Comparison of ENCODE assay signal across 10 cellular contexts in the genomic region with DNA sequence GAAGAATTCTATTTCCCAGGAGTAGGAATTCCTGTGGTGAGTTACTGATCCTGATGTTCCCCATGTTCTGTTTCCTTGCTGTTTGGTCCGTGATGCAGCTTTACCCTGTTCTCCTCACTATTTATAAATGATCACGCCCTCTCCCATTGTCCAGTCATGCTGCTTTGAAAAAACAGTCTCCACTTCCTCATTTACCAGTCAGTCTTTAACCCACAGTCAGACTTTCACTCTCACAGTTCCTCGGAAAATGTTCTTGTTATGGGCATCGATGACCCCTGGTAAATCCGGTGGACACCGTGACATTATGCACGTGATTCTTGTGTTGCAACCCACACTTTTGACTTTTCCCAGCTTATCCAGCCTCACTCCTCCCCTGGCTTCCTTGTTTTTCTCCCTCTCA. TPM values are rescaled to one million over a fixed set of nuclear protein-coding genes. Genes with fewer than 3 reads are reported as not detected.
DNase-seq lines count a peak whose midpoint lies in the region; ATAC-seq, FAIRE-seq and TF ChIP-seq lines count a peak whose summit lies in the region.
"Had no signal": no experiment of that assay in that cellular context is flagged by ENCODE, and none has a peak within 500 bp of the region (broad histone marks: within the 10 kb centered on the region; RNA-seq: fewer than 3 reads in every experiment).

No MANE protein-coding gene starts in this region.

- no peaks in the 10 kb centered on the region for H3K4me1 ChIP-seq in left ventricle myocardium inferior
- peaks cover 0 to 3% (median 0%) of the 10 kb centered on the region in 3 donors for H3K4me1 ChIP-seq in pancreas

- intact Hi-C loops in Right ventricle myocardium superior (cut with DNase I) (no loop called here), left ventricle myocardium inferior (cut with micrococcal nuclease) (no loop called here), pancreas (cut with DNase I) (no loop called here)

- H3K27me3 ChIP-seq in left ventricle myocardium inferior (ENCODE audit: low read depth) (no peaks in the 10 kb centered on the region), pancreas (no peaks in the 10 kb centered on the region)

- FAIRE-seq in pancreas (lab: Jason Lieb, UNC): no peak
- FAIRE-seq: endometrium had no signal

- H3K27ac ChIP-seq in left ventricle myocardium inferior (replicated peaks): no peak overlapping the region
- no peak overlapping the region for H3K27ac ChIP-seq in pancreas

- H3K27ac Mint-ChIP-seq in stimulated activated effector memory CD8-positive, alpha-beta T cell treated with anti-CD3 and anti-CD28 coated beads, Interleukin-12 subunit alpha, Interleukin-12 subunit beta, amount 100 ng/mL, for 72 hours: no peak overlapping the region
- H3K27ac Mint-ChIP-seq in T-helper 2 cell treated with Interferon-gamma antibody and Interleukin-4, amounts not matched to agents 5 μg/mL and 100 μg/mL, for 36 hours: no peak overlapping the region

- no peaks in the 10 kb centered on the region for H3K9me3 Mint-ChIP-seq in stimulated activated effector memory CD8-positive, alpha-beta T cell treated with anti-CD3 and anti-CD28 coated beads, Interleukin-12 subunit alpha, Interleukin-12 subunit beta, amount 100 ng/mL, for 72 hours
- no peaks in the 10 kb centered on the region for H3K9me3 Mint-ChIP-seq in T-helper 2 cell treated with Interferon-gamma antibody and Interleukin-4, amounts not matched to agents 5 μg/mL and 100 μg/mL, for 36 hours

- no peaks in the 10 kb centered on the region for H3K9me3 ChIP-seq in left ventricle myocardium inferior (replicated peaks)
- H3K9me3 ChIP-seq in pancreas: no peaks in the 10 kb centered on the region

- H3K4me1 Mint-ChIP-seq in stimulated activated effector memory CD8-positive, alpha-beta T cell treated with anti-CD3 and anti-CD28 coated beads, Interleukin-12 subunit alpha, Interleukin-12 subunit beta, amount 100 ng/mL, for 72 hours: no peaks in the 10 kb centered on the region
- no peaks in the 10 kb centered on the region for H3K4me1 Mint-ChIP-seq in T-helper 2 cell treated with Interferon-gamma antibody and Interleukin-4, amounts not matched to agents 5 μg/mL and 100 μg/mL, for 36 hours (ENCODE audit: low read depth)

- peaks cover 17% of the 10 kb centered on the region for H3K27me3 Mint-ChIP-seq in T-helper 2 cell treated with Interferon-gamma antibody and Interleukin-4, amounts not matched to agents 5 μg/mL and 100 μg/mL, for 36 hours (ENCODE audit: low read depth)

- no peak for TF ChIP-seq CTCF in left ventricle myocardium inferior (IDR thresholded peaks at IDR 0.05; ENCODE audit: borderline replicate concordance)
- no peak for TF ChIP-seq CTCF in pancreas (IDR thresholded peaks at IDR 0.05)

- H3K36me3 ChIP-seq in left ventricle myocardium inferior (no peaks in the 10 kb centered on the region), pancreas (no peaks in the 10 kb centered on the region)

- DNase-seq in Right ventricle myocardium superior (no peak), left ventricle myocardium inferior (no peak), UCSD-AML1 (lab: John Stamatoyannopoulos, UW; ENCODE audit: unreplicated experiment) (peak; percentile 6), pancreas (peak in 1 of 6 donors; percentile 29), KG1 (lab: John Stamatoyannopoulos, UW) (no peak)
- no peak for DNase-seq in stimulated activated effector memory CD8-positive, alpha-beta T cell treated with anti-CD3 and anti-CD28 coated beads, Interleukin-12 subunit alpha, Interleukin-12 subunit beta, amount 100 ng/mL, for 72 hours (ENCODE audit: low spot score in 2 of 2)
- no peak for DNase-seq in T-helper 2 cell treated with Interferon-gamma antibody and Interleukin-4, amounts not matched to agents 5 μg/mL and 100 μg/mL, for 36 hours (ENCODE audit: low spot score)

- no peaks in the 10 kb centered on the region for H3K36me3 Mint-ChIP-seq in stimulated activated effector memory CD8-positive, alpha-beta T cell treated with anti-CD3 and anti-CD28 coated beads, Interleukin-12 subunit alpha, Interleukin-12 subunit beta, amount 100 ng/mL, for 72 hours
- H3K36me3 Mint-ChIP-seq in T-helper 2 cell treated with Interferon-gamma antibody and Interleukin-4, amounts not matched to agents 5 μg/mL and 100 μg/mL, for 36 hours (ENCODE audit: low read depth): no peaks in the 10 kb centered on the region

- WGBS in pancreas, 2 donors: 78 to 84% methylated on average over 7 of the region's 7 CpGs

- H3K4me3 ChIP-seq in left ventricle myocardium inferior (no peak overlapping the region), pancreas (no peak overlapping the region)

- H3K4me3 Mint-ChIP-seq in stimulated activated effector memory CD8-positive, alpha-beta T cell treated with anti-CD3 and anti-CD28 coated beads, Interleukin-12 subunit alpha, Interleukin-12 subunit beta, amount 100 ng/mL, for 72 hours: no peak overlapping the region
- no peak overlapping the region for H3K4me3 Mint-ChIP-seq in T-helper 2 cell treated with Interferon-gamma antibody and Interleukin-4, amounts not matched to agents 5 μg/mL and 100 μg/mL, for 36 hours

- ATAC-seq in Right ventricle myocardium superior (ENCODE audit: poor library complexity) (peak; percentile 59), HG03095 (IDR thresholded peaks at IDR 0.05; ENCODE audit: unreplicated experiment) (peak; percentile 98), pancreas (peak in 3 of 4 donors; percentile 56 to 88 (median 79))
- ATAC-seq in stimulated activated effector memory CD8-positive, alpha-beta T cell treated with anti-CD3 and anti-CD28 coated beads, Interleukin-12 subunit alpha, Interleukin-12 subunit beta, amount 100 ng/mL, for 72 hours: no peak

RNA-seq across cellular contexts. Expression of a gene that starts 14.4 kb away (rescaled TPM):
- total RNA-seq in Right ventricle myocardium superior (0.13 TPM), left ventricle myocardium inferior (not detected), pancreas (1 to 10 TPM in 3 of 6 donors, under 1 TPM in 3; 0.39 to 6.1 (median 1.1) TPM)
- polyA plus RNA-seq in pancreas: 1 to 10 TPM in 1 of 2 donors, under 1 TPM in 1; 0.61 to 3.3 TPM
- polyA plus RNA-seq: AG04450 had no signal
